In the genomic region with DNA sequence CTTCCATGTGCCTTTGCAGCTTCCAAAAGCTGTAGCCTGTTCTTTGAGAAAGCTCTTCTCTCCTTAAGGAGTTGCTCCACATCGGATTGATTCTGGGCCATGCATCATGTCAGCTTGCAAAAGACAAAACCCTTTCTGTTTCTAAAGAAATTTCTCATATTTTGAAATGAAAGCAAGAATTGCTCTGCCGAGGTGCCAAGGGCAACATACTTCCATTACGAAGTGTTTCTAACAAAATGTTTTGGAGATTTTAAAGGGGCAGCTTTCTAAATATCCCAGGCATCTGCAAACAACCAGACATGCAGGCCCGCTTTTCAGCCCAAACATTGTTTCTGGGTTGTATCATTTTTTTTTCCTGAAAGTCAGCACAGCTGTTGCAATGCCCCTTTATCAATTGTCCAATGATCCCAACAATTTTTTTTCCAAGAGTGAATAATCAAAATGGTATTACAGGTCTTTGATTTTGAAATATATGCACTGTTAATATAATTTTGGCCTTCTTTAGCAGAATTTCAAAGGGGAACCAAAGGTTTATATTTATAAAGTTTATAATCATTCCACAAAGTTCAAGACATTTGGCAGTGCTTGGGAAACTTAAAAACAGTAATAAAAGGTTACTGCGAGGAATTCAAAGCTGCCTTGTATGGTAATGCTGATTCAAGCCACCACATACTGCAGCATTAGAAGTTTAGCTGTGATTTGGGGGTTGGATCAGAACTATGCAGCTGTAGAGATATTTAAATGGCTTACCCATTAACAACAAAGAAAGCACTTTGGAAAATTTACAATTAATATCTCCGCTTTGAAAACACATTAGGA, we compare ENCODE assay signal across 1 cellular context.
TF ChIP-seq lines count a peak whose summit lies in the region.

No MANE protein-coding gene starts in this region.

TF ChIP-seq in endothelial cell of umbilical vein, 7 proteins besides CTCF, POLR2A, EP300 and RAD21 (continued from another document):
- TF ChIP-seq, protein P1, sequence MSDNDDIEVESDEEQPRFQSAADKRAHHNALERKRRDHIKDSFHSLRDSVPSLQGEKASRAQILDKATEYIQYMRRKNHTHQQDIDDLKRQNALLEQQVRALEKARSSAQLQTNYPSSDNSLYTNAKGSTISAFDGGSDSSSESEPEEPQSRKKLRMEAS (IDR thresholded peaks at IDR 0.05; ENCODE audit: insufficient read depth, insufficient read length), result no peak
- TF ChIP-seq MYC (IDR thresholded peaks at IDR 0.05; ENCODE audit: low read depth, low read length) (no peak), GATA2 (IDR thresholded peaks at IDR 0.05; ENCODE audit: insufficient read depth, insufficient read length, low read depth, low read length) (no peak)
